8 cellular contexts compared by ENCODE assay signal in genomic region chr3:169660709-169661566, GRCh38. TPM values are rescaled to one million over a fixed set of nuclear protein-coding genes. Genes with fewer than 3 reads are reported as not detected.
DNase-seq lines count a peak whose midpoint lies in the region; ATAC-seq and TF ChIP-seq lines count a peak whose summit lies in the region.

No MANE protein-coding gene starts in this region.

- peak; percentile 50 for DNase-seq in GM23248
- peak; percentile 20 to 72 for DNase-seq in cardiac muscle cell (ENCODE audit: low read depth in 1 of 2, low spot score in 1 of 2)
- DNase-seq in retinal pigment epithelial cell (ENCODE audit: low read depth): no peak
- DNase-seq in NCI-H1105 treated with DMSO at 0.1 percent for 48 hours (lab: John Stamatoyannopoulos, UW): no peak
- no peak for DNase-seq in HT-29 (ENCODE audit: low spot score)

- WGBS in GM23248 (ENCODE audit: low coverage in 1 of 2, low lambda C conversion rate in 2 of 2, missing lambda C conversion rate in 2 of 2), 2 experiments: 11 to 13% methylated on average over 27 to 32 of the region's 32 CpGs

- no peaks in the 10 kb centered on the region for H3K79me2 ChIP-seq in GM23248 (ENCODE audit: insufficient read depth)

- no peaks in the 10 kb centered on the region for H4K20me1 ChIP-seq in GM23248 (ENCODE audit: insufficient read depth)

- H3K9me3 ChIP-seq in GM23248 (ENCODE audit: low read depth) (no peaks in the 10 kb centered on the region), cardiac muscle cell (ENCODE audit: low read depth) (no peaks in the 10 kb centered on the region)

- in situ Hi-C loops in GM23248 (cut with MboI): no loop called here

- 0 out of 2 replicates have a peak overlapping the region, but pooled peaks have one; percentile 67 for H2AFZ ChIP-seq in GM23248

- H3K9ac ChIP-seq in GM23248: no peak overlapping the region

- H3K4me1 ChIP-seq in GM23248 (ENCODE audit: insufficient read depth): no peaks in the 10 kb centered on the region
- H3K4me1 ChIP-seq in cardiac muscle cell (ENCODE audit: low read depth): no peaks in the 10 kb centered on the region

- H3K27me3 ChIP-seq in GM23248 (replicated peaks; ENCODE audit: insufficient read depth) (peaks cover 84% of the 10 kb centered on the region), cardiac muscle cell (peaks cover 67% of the 10 kb centered on the region)

- no peak for ATAC-seq in GM18907 (IDR thresholded peaks at IDR 0.05; ENCODE audit: unreplicated experiment)
- ATAC-seq in HG02678 (IDR thresholded peaks at IDR 0.05; ENCODE audit: unreplicated experiment): no peak

- no peaks in the 10 kb centered on the region for H3K9me2 ChIP-seq in GM23248 (ENCODE audit: insufficient read depth)

- H3K4me3 ChIP-seq in GM23248 (peak overlapping the region; percentile 64), WI38 (ENCODE audit: low read depth, low read length) (peak overlapping the region; percentile 66), cardiac muscle cell (peak overlapping the region; percentile 66), retinal pigment epithelial cell (ENCODE audit: low read length) (peak overlapping the region; percentile 45)

- TF ChIP-seq CTCF in WI38 (IDR thresholded peaks at IDR 0.05; ENCODE audit: low read depth, low read length) (no peak), cardiac muscle cell (IDR thresholded peaks at IDR 0.05; ENCODE audit: low read depth, low read length) (no peak), retinal pigment epithelial cell (conservative IDR thresholded peaks at IDR 0.05; ENCODE audit: low read depth, low read length) (no peak)

- H3K4me2 ChIP-seq in GM23248 (ENCODE audit: unreplicated experiment): peak overlapping the region; percentile 73

- no peaks in the 10 kb centered on the region for H3K36me3 ChIP-seq in GM23248 (ENCODE audit: low read depth)
- no peaks in the 10 kb centered on the region for H3K36me3 ChIP-seq in cardiac muscle cell

- no peaks in the 10 kb centered on the region for H3F3A ChIP-seq in GM23248 (ENCODE audit: insufficient read depth)

- H3K27ac ChIP-seq in GM23248 (no peak overlapping the region), cardiac muscle cell (peak overlapping the region; percentile 35)

RNA-seq across cellular contexts. Expression of gene MECOM, which starts 2.6 kb away (rescaled TPM):
- total RNA-seq in GM23248 (2014; rRNA removed; shearing (Covaris generic)): 1.8 and 3.5 TPM in 2 replicates
- polyA plus RNA-seq in GM23248 (2016; fragmentation: Nextera tagmentation; extraction: Ambion mirVana) (1.3 and 2.3 TPM in 2 replicates), cardiac muscle cell (6.1 and 11.1 TPM in 2 replicates)
- total RNA-seq in cardiac muscle cell: 10.4 and 10.9 TPM in 2 replicates
- total RNA-seq in HT-29 (2014; rRNA removed; shearing (Covaris generic)): 27.3 and 27.9 TPM in 2 replicates

Comparison
In these comparisons a context has a peak if more than half of its experiments do, and no peak if none do; other contexts are left out.
1. DNase-seq: peak in GM23248 (single experiment) and cardiac muscle cell (2 of 2); none in retinal pigment epithelial cell (single experiment), NCI-H1105 treated with DMSO at 0.1 percent for 48 hours (single experiment) and HT-29 (single experiment).
2. Peak in every context shown above with its lines, with median percentiles within 50 percentile points of each other: H3K4me3 ChIP-seq.